ENCODE assay signal across 8 cellular contexts in genomic region chr12:25051583-25052190, GRCh38.
DNase-seq lines count a peak whose midpoint lies in the region; ATAC-seq, FAIRE-seq and TF ChIP-seq lines count a peak whose summit lies in the region.

No MANE protein-coding gene starts in this region.

- H2AFZ ChIP-seq in neural progenitor cell (replicated peaks), result peak overlapping the region; percentile 36

- peaks cover 16% of the 10 kb centered on the region for H3K9me3 Mint-ChIP-seq in neural progenitor cell

- H3K27ac Mint-ChIP-seq in neural progenitor cell, result no peak overlapping the region

- peaks cover 2% of the 10 kb centered on the region for H3K36me3 Mint-ChIP-seq in neural progenitor cell

- FAIRE-seq in RCC 7860 (lab: Jason Lieb, UNC), result no peak

- peak; percentile 56 for ATAC-seq in GM21825 (IDR thresholded peaks at IDR 0.05; ENCODE audit: unreplicated experiment)
- ATAC-seq in SK-N-SH treated with all-trans-retinoic acid at 6 μM for 48 hours, result no peak

- no peak for TF ChIP-seq CTCF in GM12865 (IDR thresholded peaks at IDR 0.05; ENCODE audit: insufficient read depth, low read depth, low read length, missing control alignments)
- TF ChIP-seq CTCF in neural progenitor cell (IDR thresholded peaks at IDR 0.05), result no peak

- H3K9me3 ChIP-seq in neural progenitor cell (ENCODE audit: low read depth), result peaks cover 3% of the 10 kb centered on the region

- H3K27me3 ChIP-seq in neural progenitor cell, result no peaks in the 10 kb centered on the region

- no peaks in the 10 kb centered on the region for H3K4me1 ChIP-seq in neural progenitor cell

- peak; percentile 88 for DNase-seq in GM12865 (ENCODE audit: low read depth)
- peak; percentile 95 for DNase-seq in NAMALWA (ENCODE audit: low spot score)
- DNase-seq in activated T-helper 1 cell treated with Interleukin-2 at 50 U/mL for 16 hours (ENCODE audit: low read depth), result peak; percentile 8
- DNase-seq in neural progenitor cell (ENCODE audit: low spot score), result no peak
- DNase-seq in occipital lobe (lab: John Stamatoyannopoulos, UW), result no peak
- no peak for DNase-seq in RCC 7860 (ENCODE audit: low spot score)

- no peak overlapping the region for H3K4me3 Mint-ChIP-seq in neural progenitor cell

- H3K79me2 ChIP-seq in neural progenitor cell (ENCODE audit: low read depth), result no peaks in the 10 kb centered on the region

- H4K20me1 ChIP-seq in neural progenitor cell (ENCODE audit: low read depth), result no peaks in the 10 kb centered on the region

- H3F3A ChIP-seq in neural progenitor cell (ENCODE audit: low read depth), result no peaks in the 10 kb centered on the region

- no peaks in the 10 kb centered on the region for H3K4me1 Mint-ChIP-seq in neural progenitor cell

- no peaks in the 10 kb centered on the region for H3K36me3 ChIP-seq in neural progenitor cell

- peaks cover 3% of the 10 kb centered on the region for H3K27me3 Mint-ChIP-seq in neural progenitor cell (ENCODE audit: insufficient read depth, low read depth)

- no peak overlapping the region for H3K9ac ChIP-seq in neural progenitor cell

- no peak overlapping the region for H3K27ac ChIP-seq in neural progenitor cell

- no peak overlapping the region for H3K4me2 ChIP-seq in neural progenitor cell

- peak overlapping the region; percentile 96 for H3K4me3 ChIP-seq in GM12865 (ENCODE audit: low read depth, low read length)
- H3K4me3 ChIP-seq in neural progenitor cell, result no peak overlapping the region

TF ChIP-seq in SK-N-SH treated with all-trans-retinoic acid at 6 μM for 48 hours, 23 proteins besides CTCF, POLR2A, EP300 and RAD21:
- TF ChIP-seq OSR1 (CRISPR knock-in tag; IDR thresholded peaks at IDR 0.05) (no peak), ZC3H10 (CRISPR knock-in tag; IDR thresholded peaks at IDR 0.05) (no peak), GLIS3 (CRISPR knock-in tag; IDR thresholded peaks at IDR 0.05) (no peak), ESRRG (CRISPR knock-in tag; IDR thresholded peaks at IDR 0.05) (no peak), ZNF8 (CRISPR knock-in tag; IDR thresholded peaks at IDR 0.05) (no peak), SNAI2 (CRISPR knock-in tag; IDR thresholded peaks at IDR 0.05) (no peak), ARNTL (CRISPR knock-in tag; IDR thresholded peaks at IDR 0.05; ENCODE audit: borderline replicate concordance, low read depth) (no peak), POU6F1 (CRISPR knock-in tag; IDR thresholded peaks at IDR 0.05; ENCODE audit: borderline replicate concordance, low read depth) (no peak), TSHZ2 (CRISPR knock-in tag; IDR thresholded peaks at IDR 0.05) (no peak), ZFP30 (CRISPR knock-in tag; IDR thresholded peaks at IDR 0.05) (no peak), TOX (CRISPR knock-in tag; IDR thresholded peaks at IDR 0.05; ENCODE audit: borderline replicate concordance) (no peak), RARB (CRISPR knock-in tag; IDR thresholded peaks at IDR 0.05) (no peak), CSRNP3 (CRISPR knock-in tag; IDR thresholded peaks at IDR 0.05) (no peak), ZNF70 (CRISPR knock-in tag; IDR thresholded peaks at IDR 0.05) (no peak), ZNF565 (CRISPR knock-in tag; conservative IDR thresholded peaks at IDR 0.05; ENCODE audit: low read depth) (no peak), ZFP3 (CRISPR knock-in tag; IDR thresholded peaks at IDR 0.05) (no peak), CREB5 (CRISPR knock-in tag; IDR thresholded peaks at IDR 0.05; ENCODE audit: low read depth) (no peak), CSDC2 (CRISPR knock-in tag; IDR thresholded peaks at IDR 0.05) (no peak)
TF ChIP-seq in SK-N-SH treated with all-trans-retinoic acid at 6 μM for 48 hours: peak in this region for 0.

Comparison
In these comparisons a context has a peak if more than half of its experiments do, and no peak if none do; other contexts are left out.
1. DNase-seq: peak in GM12865 (single experiment), NAMALWA (single experiment) and activated T-helper 1 cell treated with Interleukin-2 at 50 U/mL for 16 hours (single experiment); none in neural progenitor cell (single experiment), occipital lobe (single experiment) and RCC 7860 (single experiment).